In the genomic region with DNA sequence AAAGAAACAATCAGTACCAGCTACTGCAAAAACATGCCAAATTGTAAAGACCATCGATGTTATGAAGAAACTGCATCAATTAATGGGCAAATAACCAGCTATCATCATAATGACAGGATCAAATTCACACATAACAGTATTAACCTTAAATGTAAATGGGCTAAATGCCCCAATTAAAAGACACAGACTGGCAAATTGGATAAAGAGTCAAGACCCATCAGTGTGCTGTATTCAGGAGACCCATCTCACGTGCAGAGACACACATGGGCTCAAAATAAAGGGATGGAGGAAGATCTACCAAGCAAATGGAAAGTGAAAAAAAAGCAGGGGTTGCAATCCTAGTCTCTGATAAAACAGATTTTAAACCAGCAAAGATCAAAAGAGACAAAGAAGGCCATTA, we compare ENCODE assay signal across 2 cellular contexts.
TF ChIP-seq lines count a peak whose summit lies in the region.

No MANE protein-coding gene starts in this region.

TF ChIP-seq in HEK293, 187 proteins besides CTCF, POLR2A, EP300 and RAD21:
- TF ChIP-seq ZNF529 (tag by site-specific recombination; IDR thresholded peaks at IDR 0.05; ENCODE audit: insufficient replicate concordance) = peak; percentile 51

TF ChIP-seq in K562, 482 proteins besides CTCF, POLR2A, EP300 and RAD21:
- peak; percentile 86 for TF ChIP-seq ZNF507 (tag; conservative IDR thresholded peaks at IDR 0.05)
TF ChIP-seq in K562: peak in this region for 1; not testable (repeated sequence) for 481.
